ENCODE assay signal across 12 cellular contexts in genomic region chr12:11729439-11730150, GRCh38.
DNase-seq lines count a peak whose midpoint lies in the region; ATAC-seq and TF ChIP-seq lines count a peak whose summit lies in the region.
"Had no signal": no experiment of that assay in that cellular context is flagged by ENCODE, and none has a peak within 500 bp of the region (broad histone marks: within the 10 kb centered on the region; RNA-seq: fewer than 3 reads in every experiment).

No MANE protein-coding gene starts in this region.

- H3K27me3 Mint-ChIP-seq in activated CD8-positive, alpha-beta T cell treated with anti-CD3 and anti-CD28 coated beads for 36 hours = no peaks in the 10 kb centered on the region
- no peaks in the 10 kb centered on the region for H3K27me3 Mint-ChIP-seq in activated CD8-positive, alpha-beta T cell treated with anti-CD3 and anti-CD28 coated beads, Interleukin-2, amount 10 ng/mL, durations not matched to agents 7 days and 5 days (ENCODE audit: low read depth)

- WGBS in gastroesophageal sphincter (ENCODE audit: low coverage in 1 of 2), 2 donors = 64 to 87% methylated on average over 5 to 7 of the region's 7 CpGs
- WGBS in ovary, 3 donors = 81 to 84% (median 81%) methylated on average over 7 of the region's 7 CpGs

- H3K9ac ChIP-seq in OCI-LY3 (ENCODE audit: low read length) (peak overlapping the region; percentile 92), Karpas-422 (ENCODE audit: low read length) (no peak overlapping the region)
- H3K9ac ChIP-seq: KMS-11 had no signal

- peaks cover 73% of the 10 kb centered on the region for H3K4me1 Mint-ChIP-seq in activated CD8-positive, alpha-beta T cell treated with anti-CD3 and anti-CD28 coated beads for 36 hours (ENCODE audit: low read depth)
- H3K4me1 Mint-ChIP-seq in activated CD8-positive, alpha-beta T cell treated with anti-CD3 and anti-CD28 coated beads, Interleukin-2, amount 10 ng/mL, durations not matched to agents 7 days and 5 days (ENCODE audit: low read depth) = peaks cover 58% of the 10 kb centered on the region

- POLR2A ChIA-PET in activated CD8-positive, alpha-beta T cell treated with anti-CD3 and anti-CD28 coated beads for 36 hours (lab: Charles Lee) = interaction anchor here (0.5 kb wide), 1 partner anchor 991 kb away, joined by 3 read pairs; no protein-coding TSS in a partner anchor
- POLR2A ChIA-PET in activated CD8-positive, alpha-beta T cell treated with anti-CD3 and anti-CD28 coated beads, Interleukin-2, amount 10 ng/mL, durations not matched to agents 7 days and 5 days (lab: Charles Lee) = no interaction called here

- H3K4me2 ChIP-seq in OCI-LY3 (ENCODE audit: low read length) (peak overlapping the region; percentile 84), Karpas-422 (ENCODE audit: low read depth, low read length, poor library complexity, severe bottlenecking) (no peak overlapping the region)
- H3K4me2 ChIP-seq: KMS-11 had no signal

- H3K4me1 ChIP-seq in OCI-LY3 (ENCODE audit: low read length) = peaks cover 99% of the 10 kb centered on the region
- peaks cover 0 to 75% (median 9%) of the 10 kb centered on the region in 3 donors for H3K4me1 ChIP-seq in gastroesophageal sphincter
- peaks cover 0 to 96% (median 73%) of the 10 kb centered on the region in 4 donors for H3K4me1 ChIP-seq in tibial artery
- H3K4me1 ChIP-seq in ovary (ENCODE audit: insufficient read depth) = peaks cover 10% of the 10 kb centered on the region
- H3K4me1 ChIP-seq in Karpas-422 (ENCODE audit: low read length) = peaks cover 15% of the 10 kb centered on the region

- H3K27ac ChIP-seq in OCI-LY3 (ENCODE audit: low read length) (peak overlapping the region; percentile 94), gastroesophageal sphincter (peak overlapping the region in 3 of 4 donors; percentile 28 to 72 (median 68)), tibial artery (peak overlapping the region; percentile 59 to 76), ovary (no peak overlapping the region), Karpas-422 (ENCODE audit: low read length) (no peak overlapping the region)
- H3K27ac ChIP-seq: KMS-11 had no signal

- H3K4me3 ChIP-seq in OCI-LY3 (ENCODE audit: low read length) (peak overlapping the region; percentile 23; the same call in 1 of the 2 replicates), gastroesophageal sphincter (no peak overlapping the region), tibial artery (no peak overlapping the region), ovary (no peak overlapping the region), Karpas-422 (ENCODE audit: low read length) (no peak overlapping the region)

- H3K27me3 ChIP-seq in OCI-LY3 (ENCODE audit: low read depth, low read length) = no peaks in the 10 kb centered on the region
- H3K27me3 ChIP-seq in gastroesophageal sphincter = no peaks in the 10 kb centered on the region
- H3K27me3 ChIP-seq in tibial artery = no peaks in the 10 kb centered on the region
- H3K27me3 ChIP-seq in ovary = no peaks in the 10 kb centered on the region
- H3K27me3 ChIP-seq in Karpas-422 (ENCODE audit: low read length) = no peaks in the 10 kb centered on the region

- no peak for TF ChIP-seq POLR2A in gastroesophageal sphincter (IDR thresholded peaks at IDR 0.05)
- no peak for TF ChIP-seq POLR2A in ovary (IDR thresholded peaks at IDR 0.05)

- H3K36me3 ChIP-seq in OCI-LY3 (replicated peaks; ENCODE audit: low read depth, low read length) (peaks cover 7% of the 10 kb centered on the region), gastroesophageal sphincter (no peaks in the 10 kb centered on the region), tibial artery (peaks cover 0 to 4% (median 0%) of the 10 kb centered on the region in 3 donors), ovary (no peaks in the 10 kb centered on the region), Karpas-422 (ENCODE audit: insufficient read depth, low read length) (no peaks in the 10 kb centered on the region)

- no peak for ATAC-seq in activated CD8-positive, alpha-beta T cell treated with anti-CD3 and anti-CD28 coated beads for 36 hours
- ATAC-seq in activated CD8-positive, alpha-beta T cell treated with anti-CD3 and anti-CD28 coated beads, Interleukin-2, amount 10 ng/mL, durations not matched to agents 7 days and 5 days = no peak
- no peak for ATAC-seq in gastroesophageal sphincter

- H3K9me3 ChIP-seq in OCI-LY3 (ENCODE audit: insufficient read depth, low read length) (no peaks in the 10 kb centered on the region), gastroesophageal sphincter (no peaks in the 10 kb centered on the region), tibial artery (no peaks in the 10 kb centered on the region), ovary (no peaks in the 10 kb centered on the region), Karpas-422 (ENCODE audit: low read length) (no peaks in the 10 kb centered on the region)

- H3K9me2 ChIP-seq in Karpas-422 (replicated peaks; ENCODE audit: insufficient read depth, low read length) = no peaks in the 10 kb centered on the region

- no peak for TF ChIP-seq CTCF in activated CD8-positive, alpha-beta T cell treated with anti-CD3 and anti-CD28 coated beads for 36 hours (IDR thresholded peaks at IDR 0.05)
- TF ChIP-seq CTCF in OCI-LY3 (IDR thresholded peaks at IDR 0.05; ENCODE audit: low read depth, low read length) (no peak), gastroesophageal sphincter (IDR thresholded peaks at IDR 0.05) (no peak), tibial artery (IDR thresholded peaks at IDR 0.05) (no peak), ovary (IDR thresholded peaks at IDR 0.05) (no peak)

- CTCF ChIA-PET in activated CD8-positive, alpha-beta T cell treated with anti-CD3 and anti-CD28 coated beads for 36 hours (lab: Charles Lee) = interaction anchor here (1.0 to 2.1 kb wide), 2 partner anchors 12 to 38 kb away, joined by 3 to 6 read pairs; no protein-coding TSS in a partner anchor
- CTCF ChIA-PET in activated CD8-positive, alpha-beta T cell treated with anti-CD3 and anti-CD28 coated beads, Interleukin-2, amount 10 ng/mL, durations not matched to agents 7 days and 5 days (lab: Charles Lee) = interaction anchor here (1.1 kb wide), 1 partner anchor 150 kb away, joined by 3 read pairs; no protein-coding TSS in a partner anchor

- H3K36me3 Mint-ChIP-seq in activated CD8-positive, alpha-beta T cell treated with anti-CD3 and anti-CD28 coated beads for 36 hours (ENCODE audit: low read depth) = peaks cover 16% of the 10 kb centered on the region
- peaks cover 18% of the 10 kb centered on the region for H3K36me3 Mint-ChIP-seq in activated CD8-positive, alpha-beta T cell treated with anti-CD3 and anti-CD28 coated beads, Interleukin-2, amount 10 ng/mL, durations not matched to agents 7 days and 5 days (ENCODE audit: low read depth)

- no peak overlapping the region for H3K4me3 Mint-ChIP-seq in activated CD8-positive, alpha-beta T cell treated with anti-CD3 and anti-CD28 coated beads for 36 hours
- no peak overlapping the region for H3K4me3 Mint-ChIP-seq in activated CD8-positive, alpha-beta T cell treated with anti-CD3 and anti-CD28 coated beads, Interleukin-2, amount 10 ng/mL, durations not matched to agents 7 days and 5 days

- H3K79me2 ChIP-seq in OCI-LY3 (ENCODE audit: low read length) (peaks cover 68% of the 10 kb centered on the region), Karpas-422 (ENCODE audit: low read length) (no peaks in the 10 kb centered on the region)

- peaks cover 5% of the 10 kb centered on the region for H3K9me3 Mint-ChIP-seq in activated CD8-positive, alpha-beta T cell treated with anti-CD3 and anti-CD28 coated beads for 36 hours
- H3K9me3 Mint-ChIP-seq in activated CD8-positive, alpha-beta T cell treated with anti-CD3 and anti-CD28 coated beads, Interleukin-2, amount 10 ng/mL, durations not matched to agents 7 days and 5 days (ENCODE audit: insufficient read depth) = no peaks in the 10 kb centered on the region

- intact Hi-C loops in activated CD8-positive, alpha-beta T cell treated with anti-CD3 and anti-CD28 coated beads for 36 hours (cut with micrococcal nuclease) = loop anchor here (5.0 kb wide), 1 partner anchor 38 kb away; no protein-coding TSS in a partner anchor
- intact Hi-C loops in tibial artery (cut with DNase I; ENCODE audit: low total_unique reads) (no loop called here), ovary (cut with DNase I) (no loop called here)

- no peak overlapping the region for H2AFZ ChIP-seq in OCI-LY3 (ENCODE audit: low read depth, low read length)
- no peak overlapping the region for H2AFZ ChIP-seq in Karpas-422 (ENCODE audit: low read length)

- H3K27ac Mint-ChIP-seq in activated CD8-positive, alpha-beta T cell treated with anti-CD3 and anti-CD28 coated beads for 36 hours = peak overlapping the region; percentile 42
- H3K27ac Mint-ChIP-seq in activated CD8-positive, alpha-beta T cell treated with anti-CD3 and anti-CD28 coated beads, Interleukin-2, amount 10 ng/mL, durations not matched to agents 7 days and 5 days = no peak overlapping the region

- TF ChIP-seq EP300 in gastroesophageal sphincter (IDR thresholded peaks at IDR 0.05) (no peak), ovary (IDR thresholded peaks at IDR 0.05) (no peak)

- no peak for DNase-seq in activated CD8-positive, alpha-beta T cell treated with anti-CD3 and anti-CD28 coated beads for 36 hours
- no peak for DNase-seq in activated CD8-positive, alpha-beta T cell treated with anti-CD3 and anti-CD28 coated beads, Interleukin-2, amount 10 ng/mL, durations not matched to agents 7 days and 5 days
- no peak for DNase-seq in tibial artery
- DNase-seq in germinal center (ENCODE audit: low spot score) = no peak
- DNase-seq in ovary = no peak
- no peak for DNase-seq in Karpas-422
- DNase-seq: activated CD4-positive, alpha-beta T cell treated with anti-CD3 and anti-CD28 coated beads, Interleukin-2, amount 50 U/mL, for 4 hours; OCI-M1; substantia nigra had no signal

- H4K20me1 ChIP-seq in OCI-LY3 (ENCODE audit: insufficient read depth, low read length) = 0 out of 2 replicates have a peak, but pooled peaks cover 5% of the 10 kb centered on the region
- no peaks in the 10 kb centered on the region for H4K20me1 ChIP-seq in Karpas-422 (ENCODE audit: insufficient read depth, low read depth, low read length)

Comparison
In these comparisons a context has a peak if more than half of its experiments do, and no peak if none do; other contexts are left out.
1. H3K27ac ChIP-seq: peak in OCI-LY3 (single experiment), gastroesophageal sphincter (3 of 4) and tibial artery (2 of 2); none in ovary (0 of 2) and Karpas-422 (single experiment).